In genomic region chr7:33671521-33672262, GRCh38 we compare ENCODE assay signal across 12 cellular contexts.
DNase-seq lines count a peak whose midpoint lies in the region; ATAC-seq and TF ChIP-seq lines count a peak whose summit lies in the region.
"Had no signal": no experiment of that assay in that cellular context is flagged by ENCODE, and none has a peak within 500 bp of the region (broad histone marks: within the 10 kb centered on the region; RNA-seq: fewer than 3 reads in every experiment).

No MANE protein-coding gene starts in this region.

- no peaks in the 10 kb centered on the region for H3K9me3 ChIP-seq in transverse colon
- no peaks in the 10 kb centered on the region for H3K9me3 ChIP-seq in mucosa of descending colon
- H3K9me3 ChIP-seq: testis had no signal

- H3K4me3 ChIP-seq in transverse colon (no peak overlapping the region), brain microvascular endothelial cell (ENCODE audit: low read depth, low read length) (no peak overlapping the region), mucosa of descending colon (no peak overlapping the region)
- H3K4me3 ChIP-seq: testis had no signal

- no peak for TF ChIP-seq POLR2A in transverse colon (IDR thresholded peaks at IDR 0.05)

- peak; percentile 69 for ATAC-seq in GM21367 (IDR thresholded peaks at IDR 0.05; ENCODE audit: unreplicated experiment)
- ATAC-seq in HG03432 (IDR thresholded peaks at IDR 0.05; ENCODE audit: unreplicated experiment) = peak; percentile 75
- no peak for ATAC-seq in activated B cell treated with CpG ODN at 0.5 μM for 24 hours (ENCODE audit: low read depth)
- ATAC-seq in Right ventricle myocardium superior (ENCODE audit: poor library complexity) = no peak
- no peak for ATAC-seq in mucosa of descending colon

- H3K27ac ChIP-seq in transverse colon = no peak overlapping the region
- H3K27ac ChIP-seq in brain microvascular endothelial cell = no peak overlapping the region
- H3K27ac ChIP-seq: C4-2B, testis had no signal

- H3K27me3 ChIP-seq in transverse colon (no peaks in the 10 kb centered on the region), brain microvascular endothelial cell (replicated peaks) (no peaks in the 10 kb centered on the region)
- H3K27me3 ChIP-seq: testis had no signal

- H3K4me1 ChIP-seq in transverse colon = peaks cover 0 to 9% (median 0%) of the 10 kb centered on the region in 4 donors
- H3K4me1 ChIP-seq in mucosa of descending colon (ENCODE audit: low read depth) = peaks cover 6% of the 10 kb centered on the region
- H3K4me1 ChIP-seq: testis had no signal

- intact Hi-C loops in activated B cell treated with CpG ODN at 0.5 μM for 24 hours (cut with micrococcal nuclease) = no loop called here
- intact Hi-C loops in Right ventricle myocardium superior (cut with DNase I) = no loop called here
- intact Hi-C loops in transverse colon (cut with DNase I; ENCODE audit: low total_unique reads) = no loop called here
- intact Hi-C loops in mucosa of descending colon (cut with DNase I, micrococcal nuclease) = no loop called here

- H3K9me3 Mint-ChIP-seq in activated B cell treated with CpG ODN at 0.5 μM for 24 hours = no peaks in the 10 kb centered on the region
- H3K9me3 Mint-ChIP-seq: H9 had no signal

- H3K4me3 Mint-ChIP-seq in activated B cell treated with CpG ODN at 0.5 μM for 24 hours = peak overlapping the region; percentile 13
- H3K4me3 Mint-ChIP-seq: activated naive CD8-positive, alpha-beta T cell treated with anti-CD3 and anti-CD28 coated beads, Interleukin-2, amount 10 ng/mL, durations not matched to agents 7 days and 5 days; H9 had no signal

- no peaks in the 10 kb centered on the region for H3K27me3 Mint-ChIP-seq in activated B cell treated with CpG ODN at 0.5 μM for 24 hours
- H3K27me3 Mint-ChIP-seq: activated naive CD8-positive, alpha-beta T cell treated with anti-CD3 and anti-CD28 coated beads, Interleukin-2, amount 10 ng/mL, durations not matched to agents 7 days and 5 days had no signal

- in situ Hi-C loops in transverse colon (cut with MboI; ENCODE audit: low pct_ligation_motif_present in 1 of 4, low pct_unique_long_range_greater_than_20kb in 1 of 4, low sequenced_read_pairs in 3 of 4) (no loop called here), brain microvascular endothelial cell (cut with HindIII; ENCODE audit: low pct_ligation_motif_present, low sequenced_read_pairs) (no loop called here)

- H3K27ac Mint-ChIP-seq in activated B cell treated with CpG ODN at 0.5 μM for 24 hours = no peak overlapping the region
- H3K27ac Mint-ChIP-seq: activated naive CD8-positive, alpha-beta T cell treated with anti-CD3 and anti-CD28 coated beads, Interleukin-2, amount 10 ng/mL, durations not matched to agents 7 days and 5 days had no signal

- no peaks in the 10 kb centered on the region for H3K36me3 Mint-ChIP-seq in activated B cell treated with CpG ODN at 0.5 μM for 24 hours (ENCODE audit: low read depth)
- H3K36me3 Mint-ChIP-seq: activated naive CD8-positive, alpha-beta T cell treated with anti-CD3 and anti-CD28 coated beads, Interleukin-2, amount 10 ng/mL, durations not matched to agents 7 days and 5 days had no signal

- CTCF ChIA-PET in activated B cell treated with CpG ODN at 0.5 μM for 24 hours (lab: Charles Lee) = no interaction called here

- TF ChIP-seq CTCF in activated B cell treated with CpG ODN at 0.5 μM for 24 hours (IDR thresholded peaks at IDR 0.05) (no peak), transverse colon (IDR thresholded peaks at IDR 0.05) (no peak), brain microvascular endothelial cell (IDR thresholded peaks at IDR 0.05; ENCODE audit: low read depth, low read length, missing control alignments) (no peak), mucosa of descending colon (IDR thresholded peaks at IDR 0.05) (no peak)

- peaks cover 22% of the 10 kb centered on the region for H3K4me1 Mint-ChIP-seq in activated B cell treated with CpG ODN at 0.5 μM for 24 hours
- H3K4me1 Mint-ChIP-seq: activated naive CD8-positive, alpha-beta T cell treated with anti-CD3 and anti-CD28 coated beads, Interleukin-2, amount 10 ng/mL, durations not matched to agents 7 days and 5 days had no signal

- DNase-seq in DMS53 (lab: John Stamatoyannopoulos, UW) (peak; percentile 95), activated B cell treated with CpG ODN at 0.5 μM for 24 hours (no peak), Right ventricle myocardium superior (no peak), transverse colon (no peak), brain microvascular endothelial cell (no peak), mucosa of descending colon (no peak)
- DNase-seq: activated naive CD8-positive, alpha-beta T cell treated with anti-CD3 and anti-CD28 coated beads, Interleukin-2, amount 10 ng/mL, durations not matched to agents 7 days and 5 days; H9; testis had no signal

- no peak for TF ChIP-seq EP300 in transverse colon (IDR thresholded peaks at IDR 0.05; ENCODE audit: low read depth)

- H3K36me3 ChIP-seq in transverse colon = no peaks in the 10 kb centered on the region
- H3K36me3 ChIP-seq in brain microvascular endothelial cell (replicated peaks) = no peaks in the 10 kb centered on the region
- H3K36me3 ChIP-seq in mucosa of descending colon (ENCODE audit: low read depth) = no peaks in the 10 kb centered on the region

- POLR2A ChIA-PET in activated B cell treated with CpG ODN at 0.5 μM for 24 hours (lab: Charles Lee) = no interaction called here

- 40 to 45% methylated on average over 3 of the region's 3 CpGs for WGBS in transverse colon (ENCODE audit: low coverage in 1 of 2), 2 donors

Comparison
In these comparisons a context has a peak if more than half of its experiments do, and no peak if none do; other contexts are left out.
1. ATAC-seq: peak in GM21367 (single experiment) and HG03432 (single experiment); none in activated B cell treated with CpG ODN at 0.5 μM for 24 hours (single experiment), Right ventricle myocardium superior (single experiment) and mucosa of descending colon (single experiment).